16 cellular contexts compared by ENCODE assay signal in the genomic region with DNA sequence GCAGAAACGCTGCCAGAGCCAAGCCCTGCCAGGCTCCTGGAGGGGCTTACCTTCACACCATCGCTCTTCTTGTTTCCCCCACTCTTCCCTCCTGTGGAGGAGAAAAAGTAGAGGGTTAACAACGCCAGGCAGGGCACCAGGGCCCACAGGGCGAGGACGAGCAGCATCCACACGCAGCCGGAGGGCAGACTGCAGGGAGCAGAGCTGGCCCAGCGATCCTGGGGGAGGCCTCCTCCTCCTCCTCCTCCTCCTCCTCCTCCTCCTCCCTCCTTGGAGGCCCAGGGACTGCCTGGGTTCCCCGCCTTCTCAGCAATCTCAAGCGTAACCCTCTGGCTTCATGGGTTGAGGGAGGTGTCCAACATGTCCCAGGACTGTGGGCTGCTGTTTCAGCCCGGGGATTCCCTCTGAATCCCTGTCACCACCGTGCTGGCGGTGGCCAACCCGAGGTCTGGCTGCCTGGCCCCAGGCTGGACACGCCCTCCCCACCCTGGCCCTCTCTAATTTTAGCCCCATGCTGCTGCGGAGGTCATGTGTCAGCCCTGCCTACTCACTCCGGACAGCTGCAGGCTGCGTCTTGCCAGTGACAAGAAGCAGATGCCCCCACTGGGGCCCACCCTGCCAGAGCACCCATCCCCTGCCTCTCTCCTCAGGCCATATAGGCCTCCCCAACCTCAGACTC. TPM values are rescaled to one million over a fixed set of nuclear protein-coding genes. Genes with fewer than 3 reads are reported as not detected.
DNase-seq lines count a peak whose midpoint lies in the region; ATAC-seq and TF ChIP-seq lines count a peak whose summit lies in the region.
"Had no signal": no experiment of that assay in that cellular context is flagged by ENCODE, and none has a peak within 500 bp of the region (broad histone marks: within the 10 kb centered on the region; RNA-seq: fewer than 3 reads in every experiment).

No MANE protein-coding gene starts in this region.

- TF ChIP-seq CTCF in hepatocyte (IDR thresholded peaks at IDR 0.05; ENCODE audit: poor library complexity) = no peak

- H3K27ac ChIP-seq in hepatocyte = no peak overlapping the region
- H3K27ac ChIP-seq: esophagus squamous epithelium had no signal

- H3K4me3 ChIP-seq in hepatocyte (no peak overlapping the region), skeletal muscle satellite cell (ENCODE audit: low read length) (peak overlapping the region; percentile 27)
- H3K4me3 ChIP-seq: esophagus squamous epithelium had no signal

- H4K20me1 ChIP-seq in hepatocyte (ENCODE audit: insufficient read depth, poor library complexity, severe bottlenecking) = no peaks in the 10 kb centered on the region

- H3K4me2 ChIP-seq in hepatocyte (peak overlapping the region; percentile 49), skeletal muscle satellite cell (ENCODE audit: low read length) (peak overlapping the region; percentile 43)

- 61% methylated on average over 17 of the region's 18 CpGs for WGBS in hepatocyte (ENCODE audit: low lambda C conversion rate, missing lambda C conversion rate)

- no peaks in the 10 kb centered on the region for H3K79me2 ChIP-seq in hepatocyte

- H3K36me3 ChIP-seq in hepatocyte (replicated peaks; ENCODE audit: insufficient read depth, low read depth) (no peaks in the 10 kb centered on the region), skeletal muscle satellite cell (ENCODE audit: insufficient read depth, low read length) (no peaks in the 10 kb centered on the region)
- H3K36me3 ChIP-seq: esophagus squamous epithelium had no signal

- H3K9me3 ChIP-seq in hepatocyte (ENCODE audit: low read depth) (no peaks in the 10 kb centered on the region), skeletal muscle satellite cell (replicated peaks; ENCODE audit: low read length) (no peaks in the 10 kb centered on the region)
- H3K9me3 ChIP-seq: esophagus squamous epithelium had no signal

- ATAC-seq in GM18909 (IDR thresholded peaks at IDR 0.05; ENCODE audit: poor library complexity, unreplicated experiment) = no peak

- H2AFZ ChIP-seq in hepatocyte = no peak overlapping the region

- H3K4me1 ChIP-seq in hepatocyte (ENCODE audit: insufficient read depth) (peaks cover 18% of the 10 kb centered on the region), skeletal muscle satellite cell (ENCODE audit: control insufficient read depth, insufficient read depth, low read length) (peaks cover 9% of the 10 kb centered on the region)

- peak; percentile 31 for DNase-seq in HCEC 1CT
- peak; percentile 69 for DNase-seq in ecto neural progenitor cell (ENCODE audit: low spot score)
- peak; percentile 32 for DNase-seq in hepatocyte (ENCODE audit: low spot score)
- DNase-seq in activated effector memory CD4-positive, alpha-beta T cell treated with Interleukin-2 at 50 U/mL for 16 hours = no peak
- no peak for DNase-seq in SIG-M5 (lab: John Stamatoyannopoulos, UW)
- no peak for DNase-seq in AML-193 (lab: John Stamatoyannopoulos, UW)
- DNase-seq: activated CD4-positive, alpha-beta memory T cell treated with anti-CD3 and anti-CD28 coated beads for 36 hours; activated gamma-delta T cell treated with Interleukin-2 at 50 U/mL for 16 hours; CD4-positive, CD25-positive, alpha-beta regulatory T cell; cerebellar nuclear complex; esophagus squamous epithelium; GDM1; NCI-H2081; T-helper 1 cell had no signal

- H3K27me3 ChIP-seq in hepatocyte = no peaks in the 10 kb centered on the region
- H3K27me3 ChIP-seq in skeletal muscle satellite cell (ENCODE audit: control insufficient read depth, insufficient read depth, low read length) = peaks cover 10% of the 10 kb centered on the region

- no peaks in the 10 kb centered on the region for H3K9me2 ChIP-seq in hepatocyte (replicated peaks; ENCODE audit: insufficient read depth)

- no peak overlapping the region for H3K9ac ChIP-seq in skeletal muscle satellite cell (ENCODE audit: low read depth, low read length)

RNA-seq across cellular contexts. Expression of gene CAMK2A, which starts 44.3 kb away (rescaled TPM):
- total RNA-seq in hepatocyte = 0.88 and 2.6 TPM in 2 replicates
- polyA plus RNA-seq in hepatocyte = 1.0 and 1.2 TPM in 2 replicates
- 0.66 TPM in 1 of 2 replicates, not detected in the other for total RNA-seq in skeletal muscle satellite cell (2012; rRNA removed)
- total RNA-seq: activated CD4-positive, alpha-beta memory T cell treated with anti-CD3 and anti-CD28 coated beads for 36 hours; CD4-positive, CD25-positive, alpha-beta regulatory T cell had no signal
- polyA plus RNA-seq: CD4-positive, CD25-positive, alpha-beta regulatory T cell had no signal

RNA-seq across cellular contexts. Expression of gene SLC6A7, which starts 55.4 kb away (rescaled TPM):
- total RNA-seq in hepatocyte = 0.88 and 1.1 TPM in 2 replicates
- polyA plus RNA-seq in hepatocyte = 0.39 and 0.99 TPM in 2 replicates
- under 0.01 TPM in 1 of 2 replicates, not detected in the other for total RNA-seq in skeletal muscle satellite cell (2012; rRNA removed)
- total RNA-seq: activated CD4-positive, alpha-beta memory T cell treated with anti-CD3 and anti-CD28 coated beads for 36 hours; CD4-positive, CD25-positive, alpha-beta regulatory T cell; esophagus squamous epithelium had no signal
- polyA plus RNA-seq: CD4-positive, CD25-positive, alpha-beta regulatory T cell had no signal

RNA-seq across cellular contexts. Expression of gene ARSI, which starts 57.5 kb away (rescaled TPM):
- total RNA-seq in hepatocyte = 18.4 and 27.9 TPM in 2 replicates
- polyA plus RNA-seq in hepatocyte = 27.1 and 42.8 TPM in 2 replicates
- 2.3 and 5.0 TPM in 2 replicates for total RNA-seq in skeletal muscle satellite cell (2012; rRNA removed)
- total RNA-seq: activated CD4-positive, alpha-beta memory T cell treated with anti-CD3 and anti-CD28 coated beads for 36 hours; CD4-positive, CD25-positive, alpha-beta regulatory T cell had no signal
- polyA plus RNA-seq: CD4-positive, CD25-positive, alpha-beta regulatory T cell had no signal

Comparison
In these comparisons a context has a peak if more than half of its experiments do, and no peak if none do; other contexts are left out.
1. DNase-seq: peak in HCEC 1CT (single experiment), ecto neural progenitor cell (single experiment) and hepatocyte (single experiment); none in activated effector memory CD4-positive, alpha-beta T cell treated with Interleukin-2 at 50 U/mL for 16 hours (single experiment), SIG-M5 (single experiment) and AML-193 (0 of 2).